Comparison of ENCODE assay signal across 34 cellular contexts in genomic region chr3:150394606-150395005, GRCh38.
"Had no signal": no experiment of that assay in that cellular context is flagged by ENCODE, and none has a peak within 500 bp of the region (broad histone marks: within the 10 kb centered on the region; RNA-seq: fewer than 3 reads in every experiment).

No MANE protein-coding gene starts in this region.

- H3K4me1 ChIP-seq: ascending aorta had no signal

- H3K4me2 ChIP-seq: KMS-11 had no signal

- H3K9ac ChIP-seq: KMS-11 had no signal

- H3K36me3 ChIP-seq: ascending aorta, cardiac muscle cell, SJCRH30 had no signal

- ATAC-seq: activated CD8-positive, alpha-beta memory T cell treated with anti-CD3 and anti-CD28 coated beads, Interleukin-2, amount 10 ng/mL, durations not matched to agents 7 days and 5 days had no signal

- DNase-seq: activated CD4-positive, alpha-beta memory T cell treated with anti-CD3 and anti-CD28 coated beads, Interleukin-2, amount 10 ng/mL, durations not matched to agents 7 days and 5 days; activated CD4-positive, alpha-beta T cell treated with anti-CD3 and anti-CD28 coated beads for 1 hour; activated CD4-positive, alpha-beta T cell treated with anti-CD3 and anti-CD28 coated beads for 48 hours; activated CD4-positive, CD25-positive, alpha-beta regulatory T cell; activated CD8-positive, alpha-beta memory T cell treated with anti-CD3 and anti-CD28 coated beads for 24 hours; activated CD8-positive, alpha-beta memory T cell treated with anti-CD3 and anti-CD28 coated beads, Interleukin-2, amount 10 ng/mL, durations not matched to agents 7 days and 5 days; activated CD8-positive, alpha-beta memory T cell treated with anti-CD3 and anti-CD28 coated beads, Interleukin-2, amount 50 U/mL, for 48 hours; activated effector memory CD4-positive, alpha-beta T cell treated with Interleukin-2 at 50 U/mL for 16 hours; activated naive CD4-positive, alpha-beta T cell treated with anti-CD3 and anti-CD28 coated beads, Interleukin-2, amount 10 ng/mL, durations not matched to agents 7 days and 5 days; activated naive CD8-positive, alpha-beta T cell treated with anti-CD3 and anti-CD28 coated beads for 36 hours; activated T-cell treated with anti-CD3 and anti-CD28 coated beads, Interleukin-2, amount 50 U/mL, for 48 hours; amygdala; NCI-H1092 treated with DMSO at 0.1 percent for 48 hours; NCI-H1417; NCI-H146; NCI-H187; NCI-H2029 treated with DMSO at 0.1 percent for 48 hours; NCI-H2107; NCI-H2171; NCI-H510A; NCI-H526; NCI-H748 treated with DMSO at 0.1 percent for 48 hours; NK-92 treated with Interleukin-12 subunit alpha and Interleukin-12 subunit beta, amount 100 ng/mL, for 24 hours; OCI-M1; SHP77; SJCRH30; SW 1271; T-helper 1 cell; T-helper 2 cell; T-helper 9 cell had no signal

- H3K27me3 ChIP-seq: ascending aorta, cardiac muscle cell, SJCRH30 had no signal

- H3K4me3 ChIP-seq: ascending aorta, cardiac muscle cell, SJCRH30 had no signal

- H3K9me3 ChIP-seq: ascending aorta had no signal

- H3K27ac ChIP-seq: ascending aorta, cardiac muscle cell, KMS-11, SJCRH30, VCaP had no signal
